ENCODE assay signal across 27 cellular contexts in genomic region chr3:77873599-77873998, GRCh38.
"Had no signal": no experiment of that assay in that cellular context is flagged by ENCODE, and none has a peak within 500 bp of the region (broad histone marks: within the 10 kb centered on the region; RNA-seq: fewer than 3 reads in every experiment).

No MANE protein-coding gene starts in this region.

- ATAC-seq: activated CD8-positive, alpha-beta memory T cell treated with anti-CD3 and anti-CD28 coated beads, Interleukin-2, amount 10 ng/mL, durations not matched to agents 7 days and 5 days; activated T-cell treated with anti-CD3 and anti-CD28 coated beads, Interleukin-2, amount 50 U/mL, for 72 hours; activated T-helper 17 cell treated with anti-CD3 and anti-CD28 coated beads, Interleukin-2, amount 50 U/mL, for 72 hours; Panc1 had no signal

- DNase-seq: activated B cell treated with CpG ODN at 0.5 μM for 24 hours; activated CD4-positive, alpha-beta memory T cell treated with anti-CD3 and anti-CD28 coated beads, Interleukin-2, amount 10 ng/mL, durations not matched to agents 7 days and 5 days; activated CD4-positive, alpha-beta T cell treated with anti-CD3 and anti-CD28 coated beads for 48 hours; activated CD4-positive, CD25-positive, alpha-beta regulatory T cell treated with anti-CD3 and anti-CD28 coated beads, Interleukin-2, amount 50 U/mL, for 72 hours; activated CD8-positive, alpha-beta memory T cell treated with anti-CD3 and anti-CD28 coated beads for 24 hours; activated CD8-positive, alpha-beta memory T cell treated with anti-CD3 and anti-CD28 coated beads, Interleukin-2, amount 10 ng/mL, durations not matched to agents 7 days and 5 days; activated effector memory CD4-positive, alpha-beta T cell treated with anti-CD3 and anti-CD28 coated beads, Interleukin-2, amount 50 U/mL, for 16 hours; activated naive CD4-positive, alpha-beta T cell; activated naive CD8-positive, alpha-beta T cell treated with anti-CD3 and anti-CD28 coated beads, Interleukin-2, amount 10 ng/mL, durations not matched to agents 7 days and 5 days; activated T-cell treated with anti-CD3 and anti-CD28 coated beads, Interleukin-2, amount 50 U/mL, for 1 hour; activated T-cell treated with anti-CD3 and anti-CD28 coated beads, Interleukin-2, amount 50 U/mL, for 72 hours; Kasumi-1; KG1; MG63; MV-4-11; NCI-H1092; NCI-H1436 treated with DMSO at 0.1 percent for 48 hours; NCI-H1694 treated with DMSO at 0.1 percent for 48 hours; NCI-H2029; NCI-H345; NCI-H524 treated with DMSO at 0.1 percent for 48 hours; SW 1271; T-helper 1 cell; T-helper 2 cell; T-helper 9 cell had no signal
